Comparison of ENCODE assay signal across 1 cellular context in genomic region chr7:16644987-16645592, GRCh38.
TF ChIP-seq lines count a peak whose summit lies in the region.

No MANE protein-coding gene starts in this region.

TF ChIP-seq in K562, 482 proteins besides CTCF, POLR2A, EP300 and RAD21 (continued from another document and continues in another):
- TF ChIP-seq ZBTB40 (IDR thresholded peaks at IDR 0.05) (no peak), ZBTB40 (CRISPR knock-in tag; IDR thresholded peaks at IDR 0.05) (no peak), POLR3A (IDR thresholded peaks at IDR 0.05; ENCODE audit: borderline replicate concordance, extremely low read depth, insufficient read depth, insufficient read length) (no peak), ESRRB (CRISPR knock-in tag; IDR thresholded peaks at IDR 0.05; ENCODE audit: borderline replicate concordance) (no peak), HNRNPK (IDR thresholded peaks at IDR 0.05; ENCODE audit: low read depth, low read length, poor library complexity, severe bottlenecking) (no peak), ZNF76 (CRISPR knock-in tag; IDR thresholded peaks at IDR 0.05; ENCODE audit: borderline replicate concordance) (no peak), ZNF764 (CRISPR knock-in tag; IDR thresholded peaks at IDR 0.05; ENCODE audit: low read depth) (no peak), KHSRP (IDR thresholded peaks at IDR 0.05) (no peak), CREBBP (IDR thresholded peaks at IDR 0.05; ENCODE audit: low read depth, low read length) (no peak), RCOR1 (IDR thresholded peaks at IDR 0.05; ENCODE audit: borderline replicate concordance in 1 of 2, low read depth in 2 of 2, low read length in 2 of 2) (no peak), EWSR1 (IDR thresholded peaks at IDR 0.05; ENCODE audit: borderline replicate concordance, low read depth, partially characterized antibody) (no peak), SMC3 (conservative IDR thresholded peaks at IDR 0.05; ENCODE audit: insufficient read depth, low read depth, low read length) (no peak), ZBTB7A (IDR thresholded peaks at IDR 0.05; ENCODE audit: borderline replicate concordance, control insufficient read depth, low read depth, low read length) (peak; percentile 93), IRF1 (CRISPR knock-in tag; IDR thresholded peaks at IDR 0.05; ENCODE audit: borderline replicate concordance) (no peak), ARNT (IDR thresholded peaks at IDR 0.05) (no peak), NONO (IDR thresholded peaks at IDR 0.05; ENCODE audit: low read depth in 2 of 2, low read length in 1 of 2) (no peak), TAF7 (tag; IDR thresholded peaks at IDR 0.05) (no peak), IRF2 (CRISPR knock-in tag; IDR thresholded peaks at IDR 0.05) (no peak), POLR2G (IDR thresholded peaks at IDR 0.05; ENCODE audit: low read depth, low read length) (peak; percentile 25), ZKSCAN1 (IDR thresholded peaks at IDR 0.05; ENCODE audit: low read depth, low read length) (no peak), NR2C1 (IDR thresholded peaks at IDR 0.05) (no peak), NR2C1 (tag; IDR thresholded peaks at IDR 0.05) (no peak), ZMIZ1 (IDR thresholded peaks at IDR 0.05; ENCODE audit: low read depth in 2 of 2, low read length in 2 of 2) (no peak), CXXC5 (CRISPR knock-in tag; IDR thresholded peaks at IDR 0.05) (0 out of 2 replicates have a peak, but pooled peaks have one; percentile 4), SIRT6 (IDR thresholded peaks at IDR 0.05; ENCODE audit: low read depth, low read length) (no peak), NEUROD1 (IDR thresholded peaks at IDR 0.05; ENCODE audit: borderline replicate concordance, low read depth, low read length, partially characterized antibody) (no peak), ZNF75A (CRISPR knock-in tag; IDR thresholded peaks at IDR 0.05) (no peak), PCBP2 (IDR thresholded peaks at IDR 0.05; ENCODE audit: low read depth, low read length, poor library complexity, severe bottlenecking) (no peak), NFE2 (IDR thresholded peaks at IDR 0.05; ENCODE audit: low read depth) (no peak), PTBP1 (IDR thresholded peaks at IDR 0.05; ENCODE audit: low read depth, low read length) (no peak), ZNF175 (CRISPR knock-in tag; IDR thresholded peaks at IDR 0.05; ENCODE audit: low read depth) (no peak), WHSC1 (IDR thresholded peaks at IDR 0.05; ENCODE audit: low read length) (no peak), ZC3H8 (IDR thresholded peaks at IDR 0.05) (no peak), ZNF589 (CRISPR knock-in tag; IDR thresholded peaks at IDR 0.05; ENCODE audit: low read depth) (peak; percentile 54; the same call in 1 of the 2 replicates), DPF2 (IDR thresholded peaks at IDR 0.05) (no peak), JUNB (CRISPR knock-in tag; conservative IDR thresholded peaks at IDR 0.05) (no peak)
- TF ChIP-seq, protein P1, sequence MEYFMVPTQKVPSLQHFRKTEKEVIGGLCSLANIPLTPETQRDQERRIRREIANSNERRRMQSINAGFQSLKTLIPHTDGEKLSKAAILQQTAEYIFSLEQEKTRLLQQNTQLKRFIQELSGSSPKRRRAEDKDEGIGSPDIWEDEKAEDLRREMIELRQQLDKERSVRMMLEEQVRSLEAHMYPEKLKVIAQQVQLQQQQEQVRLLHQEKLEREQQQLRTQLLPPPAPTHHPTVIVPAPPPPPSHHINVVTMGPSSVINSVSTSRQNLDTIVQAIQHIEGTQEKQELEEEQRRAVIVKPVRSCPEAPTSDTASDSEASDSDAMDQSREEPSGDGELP (CRISPR knock-in tag; IDR thresholded peaks at IDR 0.05; ENCODE audit: borderline replicate concordance) = no peak
- TF ChIP-seq, protein P2, sequence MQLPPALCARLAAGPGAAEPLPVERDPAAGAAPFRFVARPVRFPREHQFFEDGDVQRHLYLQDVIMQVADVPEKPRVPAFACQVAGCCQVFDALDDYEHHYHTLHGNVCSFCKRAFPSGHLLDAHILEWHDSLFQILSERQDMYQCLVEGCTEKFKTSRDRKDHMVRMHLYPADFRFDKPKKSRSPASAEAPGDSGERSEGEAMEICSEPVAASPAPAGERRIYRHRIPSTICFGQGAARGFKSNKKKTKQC (CRISPR knock-in tag; IDR thresholded peaks at IDR 0.05) = no peak
- TF ChIP-seq, protein P3, sequence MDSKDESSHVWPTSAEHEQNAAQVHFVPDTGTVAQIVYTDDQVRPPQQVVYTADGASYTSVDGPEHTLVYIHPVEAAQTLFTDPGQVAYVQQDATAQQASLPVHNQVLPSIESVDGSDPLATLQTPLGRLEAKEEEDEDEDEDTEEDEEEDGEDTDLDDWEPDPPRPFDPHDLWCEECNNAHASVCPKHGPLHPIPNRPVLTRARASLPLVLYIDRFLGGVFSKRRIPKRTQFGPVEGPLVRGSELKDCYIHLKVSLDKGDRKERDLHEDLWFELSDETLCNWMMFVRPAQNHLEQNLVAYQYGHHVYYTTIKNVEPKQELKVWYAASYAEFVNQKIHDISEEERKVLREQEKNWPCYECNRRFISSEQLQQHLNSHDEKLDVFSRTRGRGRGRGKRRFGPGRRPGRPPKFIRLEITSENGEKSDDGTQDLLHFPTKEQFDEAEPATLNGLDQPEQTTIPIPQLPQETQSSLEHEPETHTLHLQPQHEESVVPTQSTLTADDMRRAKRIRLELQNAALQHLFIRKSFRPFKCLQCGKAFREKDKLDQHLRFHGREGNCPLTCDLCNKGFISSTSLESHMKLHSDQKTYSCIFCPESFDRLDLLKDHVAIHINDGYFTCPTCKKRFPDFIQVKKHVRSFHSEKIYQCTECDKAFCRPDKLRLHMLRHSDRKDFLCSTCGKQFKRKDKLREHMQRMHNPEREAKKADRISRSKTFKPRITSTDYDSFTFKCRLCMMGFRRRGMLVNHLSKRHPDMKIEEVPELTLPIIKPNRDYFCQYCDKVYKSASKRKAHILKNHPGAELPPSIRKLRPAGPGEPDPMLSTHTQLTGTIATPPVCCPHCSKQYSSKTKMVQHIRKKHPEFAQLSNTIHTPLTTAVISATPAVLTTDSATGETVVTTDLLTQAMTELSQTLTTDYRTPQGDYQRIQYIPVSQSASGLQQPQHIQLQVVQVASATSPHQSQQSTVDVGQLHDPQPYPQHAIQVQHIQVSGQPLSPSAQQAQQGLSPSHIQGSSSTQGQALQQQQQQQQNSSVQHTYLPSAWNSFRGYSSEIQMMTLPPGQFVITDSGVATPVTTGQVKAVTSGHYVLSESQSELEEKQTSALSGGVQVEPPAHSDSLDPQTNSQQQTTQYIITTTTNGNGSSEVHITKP (IDR thresholded peaks at IDR 0.05; ENCODE audit: partially characterized antibody) = no peak
- TF ChIP-seq, protein P4, sequence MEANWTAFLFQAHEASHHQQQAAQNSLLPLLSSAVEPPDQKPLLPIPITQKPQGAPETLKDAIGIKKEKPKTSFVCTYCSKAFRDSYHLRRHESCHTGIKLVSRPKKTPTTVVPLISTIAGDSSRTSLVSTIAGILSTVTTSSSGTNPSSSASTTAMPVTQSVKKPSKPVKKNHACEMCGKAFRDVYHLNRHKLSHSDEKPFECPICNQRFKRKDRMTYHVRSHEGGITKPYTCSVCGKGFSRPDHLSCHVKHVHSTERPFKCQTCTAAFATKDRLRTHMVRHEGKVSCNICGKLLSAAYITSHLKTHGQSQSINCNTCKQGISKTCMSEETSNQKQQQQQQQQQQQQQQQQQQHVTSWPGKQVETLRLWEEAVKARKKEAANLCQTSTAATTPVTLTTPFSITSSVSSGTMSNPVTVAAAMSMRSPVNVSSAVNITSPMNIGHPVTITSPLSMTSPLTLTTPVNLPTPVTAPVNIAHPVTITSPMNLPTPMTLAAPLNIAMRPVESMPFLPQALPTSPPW (CRISPR knock-in tag; IDR thresholded peaks at IDR 0.05) = no peak
- TF ChIP-seq, protein P5, sequence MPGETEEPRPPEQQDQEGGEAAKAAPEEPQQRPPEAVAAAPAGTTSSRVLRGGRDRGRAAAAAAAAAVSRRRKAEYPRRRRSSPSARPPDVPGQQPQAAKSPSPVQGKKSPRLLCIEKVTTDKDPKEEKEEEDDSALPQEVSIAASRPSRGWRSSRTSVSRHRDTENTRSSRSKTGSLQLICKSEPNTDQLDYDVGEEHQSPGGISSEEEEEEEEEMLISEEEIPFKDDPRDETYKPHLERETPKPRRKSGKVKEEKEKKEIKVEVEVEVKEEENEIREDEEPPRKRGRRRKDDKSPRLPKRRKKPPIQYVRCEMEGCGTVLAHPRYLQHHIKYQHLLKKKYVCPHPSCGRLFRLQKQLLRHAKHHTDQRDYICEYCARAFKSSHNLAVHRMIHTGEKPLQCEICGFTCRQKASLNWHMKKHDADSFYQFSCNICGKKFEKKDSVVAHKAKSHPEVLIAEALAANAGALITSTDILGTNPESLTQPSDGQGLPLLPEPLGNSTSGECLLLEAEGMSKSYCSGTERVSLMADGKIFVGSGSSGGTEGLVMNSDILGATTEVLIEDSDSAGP (CRISPR knock-in tag; IDR thresholded peaks at IDR 0.05) = no peak
